10 cellular contexts compared by ENCODE assay signal in the genomic region with DNA sequence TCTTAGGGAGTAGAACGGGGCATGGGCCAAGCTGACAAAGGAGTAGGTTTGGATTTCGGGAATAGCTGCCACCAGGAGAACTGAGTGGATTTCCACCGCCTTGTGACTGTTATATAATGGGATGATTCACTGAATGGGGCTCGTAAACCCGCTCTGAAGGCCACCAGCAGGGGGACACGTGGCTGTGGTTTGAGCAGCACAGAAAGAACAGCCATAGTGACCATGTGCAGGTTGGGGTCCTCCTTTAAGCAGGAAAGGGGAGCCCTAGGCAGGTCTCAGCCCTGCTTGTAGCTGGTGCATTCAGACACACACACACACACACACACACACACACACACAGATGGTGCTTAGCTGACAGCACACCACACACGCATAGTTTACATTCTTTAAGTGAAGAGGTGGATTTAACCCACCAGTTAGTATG.
DNase-seq lines count a peak whose midpoint lies in the region; ATAC-seq lines count a peak whose summit lies in the region.
"Had no signal": no experiment of that assay in that cellular context is flagged by ENCODE, and none has a peak within 500 bp of the region (broad histone marks: within the 10 kb centered on the region; RNA-seq: fewer than 3 reads in every experiment).

No MANE protein-coding gene starts in this region.

- peaks cover 3% of the 10 kb centered on the region for H3K36me3 Mint-ChIP-seq in activated naive CD8-positive, alpha-beta T cell treated with anti-CD3 and anti-CD28 coated beads, Interleukin-2, amount 50 U/mL, for 24 hours (ENCODE audit: low read depth)

- H3K36me3 ChIP-seq in muscle layer of colon (ENCODE audit: insufficient read depth, low read length) = no peaks in the 10 kb centered on the region

- peaks cover 20% of the 10 kb centered on the region for H3K4me1 Mint-ChIP-seq in activated naive CD8-positive, alpha-beta T cell treated with anti-CD3 and anti-CD28 coated beads, Interleukin-2, amount 50 U/mL, for 24 hours

- peaks cover 6% of the 10 kb centered on the region for H3K27me3 Mint-ChIP-seq in activated naive CD8-positive, alpha-beta T cell treated with anti-CD3 and anti-CD28 coated beads, Interleukin-2, amount 50 U/mL, for 24 hours

- no peak overlapping the region for H3K9ac ChIP-seq in muscle layer of colon (ENCODE audit: low read length)

- no peaks in the 10 kb centered on the region for H3K9me3 ChIP-seq in muscle layer of colon (ENCODE audit: low read length)

- no peaks in the 10 kb centered on the region for H3K27me3 ChIP-seq in muscle layer of colon (ENCODE audit: control insufficient read depth in 1 of 2, insufficient read depth in 2 of 2, low read length in 2 of 2)

- DNase-seq in COLO829 (ENCODE audit: low spot score) = peak; percentile 82
- peak; percentile 7 to 22 for DNase-seq in Kasumi-1 (lab: John Stamatoyannopoulos, UW)
- peak in 38 of 61 donors; percentile 12 to 79 (median 32) for DNase-seq in caudate nucleus (lab: John Stamatoyannopoulos, UW)
- DNase-seq in activated CD4-positive, alpha-beta T cell treated with anti-CD3 and anti-CD28 coated beads for 4 hours = no peak
- DNase-seq in activated naive CD8-positive, alpha-beta T cell treated with anti-CD3 and anti-CD28 coated beads, Interleukin-2, amount 50 U/mL, for 24 hours = no peak
- no peak for DNase-seq in stimulated activated CD4-positive, alpha-beta T cell treated with anti-CD3 and anti-CD28 coated beads, Interleukin-2, amount 100 ng/mL, for 24 hours
- no peak for DNase-seq in NCI-H774 (lab: John Stamatoyannopoulos, UW)
- DNase-seq: stimulated activated naive CD4-positive, alpha-beta T cell had no signal

- peaks cover 43% of the 10 kb centered on the region for H3K4me1 ChIP-seq in muscle layer of colon (ENCODE audit: insufficient read depth, low read length)

- H3K4me3 ChIP-seq in muscle layer of colon (ENCODE audit: low read depth in 1 of 2, low read length in 2 of 2) = no peak overlapping the region

- no peak overlapping the region for H3K4me3 Mint-ChIP-seq in activated naive CD8-positive, alpha-beta T cell treated with anti-CD3 and anti-CD28 coated beads, Interleukin-2, amount 50 U/mL, for 24 hours

- no peaks in the 10 kb centered on the region for H3K9me3 Mint-ChIP-seq in activated naive CD8-positive, alpha-beta T cell treated with anti-CD3 and anti-CD28 coated beads, Interleukin-2, amount 50 U/mL, for 24 hours

- H3K27ac ChIP-seq in caudate nucleus (ENCODE audit: low read depth, low read length) (no peak overlapping the region), muscle layer of colon (ENCODE audit: low read depth, low read length) (peak overlapping the region; percentile 26)
- H3K27ac ChIP-seq: epithelial cell of prostate had no signal

- H3K27ac Mint-ChIP-seq in activated naive CD8-positive, alpha-beta T cell treated with anti-CD3 and anti-CD28 coated beads, Interleukin-2, amount 50 U/mL, for 24 hours = no peak overlapping the region

- no peak for ATAC-seq in activated naive CD8-positive, alpha-beta T cell treated with anti-CD3 and anti-CD28 coated beads, Interleukin-2, amount 50 U/mL, for 24 hours

Comparison
In these comparisons a context has a peak if more than half of its experiments do, and no peak if none do; other contexts are left out.
1. DNase-seq: peak in COLO829 (single experiment), Kasumi-1 (2 of 2) and caudate nucleus (38 of 61); none in activated CD4-positive, alpha-beta T cell treated with anti-CD3 and anti-CD28 coated beads for 4 hours (0 of 2), activated naive CD8-positive, alpha-beta T cell treated with anti-CD3 and anti-CD28 coated beads, Interleukin-2, amount 50 U/mL, for 24 hours (single experiment), stimulated activated CD4-positive, alpha-beta T cell treated with anti-CD3 and anti-CD28 coated beads, Interleukin-2, amount 100 ng/mL, for 24 hours (0 of 2) and NCI-H774 (single experiment).